Comparison of ENCODE assay signal across 9 cellular contexts in the genomic region with DNA sequence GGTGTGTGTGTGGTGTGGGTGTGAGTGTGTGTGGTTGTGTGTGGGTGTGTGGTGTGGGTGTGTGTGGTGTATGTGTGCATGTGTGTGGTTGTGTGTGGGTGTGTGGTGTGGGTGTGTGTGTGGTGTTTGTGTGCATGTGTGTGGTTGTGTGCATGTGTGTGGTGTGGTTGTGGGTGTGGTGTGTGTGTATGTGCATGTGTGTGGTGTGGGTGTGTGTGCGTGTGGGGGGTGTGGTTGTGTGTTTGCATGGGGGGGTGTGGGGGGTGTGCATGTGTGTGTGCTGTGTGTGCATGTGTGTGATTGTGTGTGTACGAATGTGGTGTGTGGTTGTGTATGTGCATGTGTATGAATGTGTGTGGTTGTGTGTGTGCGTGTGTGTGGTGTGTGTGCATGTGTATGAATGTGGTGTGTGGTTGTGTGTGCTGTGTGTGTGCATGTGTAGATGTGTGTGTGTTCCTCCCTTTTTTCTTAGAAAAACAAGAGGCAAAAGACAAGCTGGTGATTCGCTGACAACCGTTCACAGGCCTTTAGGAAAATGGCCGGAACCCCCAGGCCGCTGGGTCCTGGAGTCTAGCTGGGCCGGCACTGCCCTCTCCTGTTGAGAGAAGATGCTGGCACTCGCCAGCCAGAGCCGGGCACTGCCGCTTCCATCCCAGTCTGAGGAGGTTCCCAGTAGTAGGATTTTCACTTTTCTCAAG. TPM values are rescaled to one million over a fixed set of nuclear protein-coding genes. Genes with fewer than 3 reads are reported as not detected.
A peak's percentile ranks its signal among the peaks of the same experiment; 100 is the strongest.
DNase-seq lines count a peak whose midpoint lies in the region; ATAC-seq, FAIRE-seq and TF ChIP-seq lines count a peak whose summit lies in the region.
"Had no signal": no experiment of that assay in that cellular context is flagged by ENCODE, and none has a peak within 500 bp of the region (broad histone marks: within the 10 kb centered on the region; RNA-seq: fewer than 3 reads in every experiment).

No MANE protein-coding gene starts in this region.

- H3K36me3 Mint-ChIP-seq in type B pancreatic cell = no peaks in the 10 kb centered on the region
- H3K36me3 Mint-ChIP-seq in natural killer cell = no peaks in the 10 kb centered on the region
- H3K36me3 Mint-ChIP-seq in activated CD4-positive, alpha-beta memory T cell treated with anti-CD3 and anti-CD28 coated beads, Interleukin-2, amount 10 ng/mL, durations not matched to agents 7 days and 5 days (ENCODE audit: low read depth) = no peaks in the 10 kb centered on the region

- no peak overlapping the region for H2AFZ ChIP-seq in IMR-90 (replicated peaks; ENCODE audit: low read length, poor library complexity)

- H3K18ac ChIP-seq in IMR-90 (ENCODE audit: low read depth, low read length) = no peak overlapping the region

- no peak overlapping the region for H3K4me3 ChIP-seq in A673 (ENCODE audit: low read depth, low read length, poor library complexity, severe bottlenecking)
- no peak overlapping the region for H3K4me3 ChIP-seq in IMR-90 (ENCODE audit: insufficient read depth, low read depth, low read length)
- H3K4me3 ChIP-seq in bronchial epithelial cell (ENCODE audit: low read depth, low read length) = no peak overlapping the region

- H3K4me3 Mint-ChIP-seq in type B pancreatic cell = no peak overlapping the region
- H3K4me3 Mint-ChIP-seq in natural killer cell = no peak overlapping the region
- H3K4me3 Mint-ChIP-seq in activated CD4-positive, alpha-beta memory T cell treated with anti-CD3 and anti-CD28 coated beads, Interleukin-2, amount 10 ng/mL, durations not matched to agents 7 days and 5 days = no peak overlapping the region

- POLR2A ChIA-PET in A673 (lab: Charles Lee; ENCODE audit: low non-redundant PET) = no interaction called here
- POLR2A ChIA-PET in IMR-90 (lab: Charles Lee; ENCODE audit: unreplicated experiment) = no interaction called here
- POLR2A ChIA-PET in activated CD4-positive, alpha-beta memory T cell treated with anti-CD3 and anti-CD28 coated beads, Interleukin-2, amount 10 ng/mL, durations not matched to agents 7 days and 5 days (lab: Charles Lee) = no interaction called here

- H3K14ac ChIP-seq in IMR-90 (replicated peaks; ENCODE audit: low read depth, low read length) = no peak overlapping the region

- H3K27me3 ChIP-seq in A673 (replicated peaks; ENCODE audit: insufficient read depth, low read depth, low read length, poor library complexity) (no peaks in the 10 kb centered on the region), IMR-90 (ENCODE audit: control insufficient read depth, insufficient read depth, low read length) (no peaks in the 10 kb centered on the region; the same call in 1 of the 2 replicates), bronchial epithelial cell (ENCODE audit: control insufficient read depth, insufficient read depth, low read length) (no peaks in the 10 kb centered on the region)

- BruUV-seq in A673 (replicated peaks; lab: Mats Ljungman, UMichigan) (no TSS peak), IMR-90 (replicated peaks; lab: Mats Ljungman, UMichigan) (no TSS peak)

- H3K27ac Mint-ChIP-seq in type B pancreatic cell (no peak overlapping the region), natural killer cell (no peak overlapping the region)
- no peak overlapping the region for H3K27ac Mint-ChIP-seq in activated CD4-positive, alpha-beta memory T cell treated with anti-CD3 and anti-CD28 coated beads, Interleukin-2, amount 10 ng/mL, durations not matched to agents 7 days and 5 days

- TF ChIP-seq POLR2A in IMR-90 (IDR thresholded peaks at IDR 0.05; ENCODE audit: low read depth, low read length) = no peak

- DNase-seq in A673 (ENCODE audit: low spot score) (peak; percentile 49), IMR-90 (peak; percentile 23), bronchial epithelial cell (ENCODE audit: low read depth) (no peak), kidney tubule cell (ENCODE audit: low spot score) (peak; percentile 59), type B pancreatic cell (ENCODE audit: extremely low spot score, unreplicated experiment) (no peak), natural killer cell (no peak)
- DNase-seq in activated CD4-positive, alpha-beta memory T cell treated with anti-CD3 and anti-CD28 coated beads, Interleukin-2, amount 10 ng/mL, durations not matched to agents 7 days and 5 days = no peak
- DNase-seq in activated CD8-positive, alpha-beta memory T cell treated with anti-CD3 and anti-CD28 coated beads, Interleukin-2, amount 50 U/mL, for 48 hours = no peak

- H4K91ac ChIP-seq in IMR-90 (ENCODE audit: insufficient read depth, low read depth, low read length) = no peak overlapping the region

- no peak overlapping the region for H3K27ac ChIP-seq in A673 (ENCODE audit: low read depth, low read length, poor library complexity, severe bottlenecking)
- no peak overlapping the region for H3K27ac ChIP-seq in IMR-90 (ENCODE audit: insufficient read depth, low read length)

- no peak overlapping the region for H2AK9ac ChIP-seq in IMR-90 (replicated peaks; ENCODE audit: low read depth, low read length, poor library complexity)

- no peaks in the 10 kb centered on the region for H4K20me1 ChIP-seq in IMR-90 (ENCODE audit: insufficient read depth, low read length)

- H3K56ac ChIP-seq in IMR-90 (ENCODE audit: extremely low read depth, insufficient read depth, low read length) = no peak overlapping the region

- H2AK5ac ChIP-seq in IMR-90 (ENCODE audit: low read depth, low read length) = no peak overlapping the region

- peak; percentile 65 for TF ChIP-seq RAD21 in IMR-90 (IDR thresholded peaks at IDR 0.05; ENCODE audit: low read length)

- H2BK5ac ChIP-seq in IMR-90 (ENCODE audit: low read depth, low read length, poor library complexity, severe bottlenecking) = peak overlapping the region; percentile 82

- peak; percentile 98 for FAIRE-seq in bronchial epithelial cell (lab: Jason Lieb, UNC)
- FAIRE-seq: TTC549 had no signal

- TF ChIP-seq CTCF in A673 (conservative IDR thresholded peaks at IDR 0.05; ENCODE audit: low read depth, low read length) (peak; percentile 57), IMR-90 (conservative IDR thresholded peaks at IDR 0.05; ENCODE audit: low read depth, low read length) (peak; percentile 53), bronchial epithelial cell (IDR thresholded peaks at IDR 0.05; ENCODE audit: insufficient read depth, low read length, severe bottlenecking) (peak; percentile 47), type B pancreatic cell (conservative IDR thresholded peaks at IDR 0.05) (peak; percentile 76), natural killer cell (IDR thresholded peaks at IDR 0.05) (no peak)

- no peaks in the 10 kb centered on the region for H3K9me3 Mint-ChIP-seq in type B pancreatic cell
- H3K9me3 Mint-ChIP-seq in natural killer cell = no peaks in the 10 kb centered on the region
- H3K9me3 Mint-ChIP-seq in activated CD4-positive, alpha-beta memory T cell treated with anti-CD3 and anti-CD28 coated beads, Interleukin-2, amount 10 ng/mL, durations not matched to agents 7 days and 5 days = no peaks in the 10 kb centered on the region

- H3K4me1 Mint-ChIP-seq in type B pancreatic cell (ENCODE audit: unreplicated experiment) (peaks cover 5% of the 10 kb centered on the region), natural killer cell (no peaks in the 10 kb centered on the region)
- no peaks in the 10 kb centered on the region for H3K4me1 Mint-ChIP-seq in activated CD4-positive, alpha-beta memory T cell treated with anti-CD3 and anti-CD28 coated beads, Interleukin-2, amount 10 ng/mL, durations not matched to agents 7 days and 5 days

- H3K36me3 ChIP-seq in A673 (ENCODE audit: insufficient read depth, low read length, poor library complexity, severe bottlenecking) (no peaks in the 10 kb centered on the region), IMR-90 (ENCODE audit: control insufficient read depth, insufficient read depth, low read length) (no peaks in the 10 kb centered on the region), bronchial epithelial cell (ENCODE audit: control insufficient read depth, insufficient read depth, low read length) (no peaks in the 10 kb centered on the region)

- H3K27me3 Mint-ChIP-seq in type B pancreatic cell (peaks cover 9% of the 10 kb centered on the region), natural killer cell (ENCODE audit: low read depth in 2 of 2) (peaks cover 0 to 7% of the 10 kb centered on the region in 2 donors)
- no peaks in the 10 kb centered on the region for H3K27me3 Mint-ChIP-seq in activated CD4-positive, alpha-beta memory T cell treated with anti-CD3 and anti-CD28 coated beads, Interleukin-2, amount 10 ng/mL, durations not matched to agents 7 days and 5 days

- no peaks in the 10 kb centered on the region for H3K79me1 ChIP-seq in IMR-90 (ENCODE audit: low read depth in 1 of 2, low read length in 2 of 2)

- no peak overlapping the region for H3K4ac ChIP-seq in IMR-90 (ENCODE audit: low read depth, low read length)

- H2BK20ac ChIP-seq in IMR-90 (ENCODE audit: low read depth, low read length) = no peak overlapping the region

- H3K9me3 ChIP-seq in A673 (ENCODE audit: low read depth, low read length, poor library complexity, severe bottlenecking) = no peaks in the 10 kb centered on the region
- peaks cover 5% of the 10 kb centered on the region; the same call in 1 of the 2 replicates for H3K9me3 ChIP-seq in IMR-90 (ENCODE audit: control insufficient read depth, insufficient read depth, low read length)

- WGBS in IMR-90 (ENCODE audit: extremely low coverage in 2 of 2, insufficient read length in 1 of 2), 2 experiments = 69% methylated on average over 4 of the region's 11 CpGs; no CpG with 5 or more reads in 1 of the 2 experiments

- no peak overlapping the region for H2BK15ac ChIP-seq in IMR-90 (ENCODE audit: low read depth, low read length)

- CTCF ChIA-PET in A673 (lab: Charles Lee) (no interaction called here), IMR-90 (lab: Yijun Ruan, JAX) (no interaction called here)
- CTCF ChIA-PET in activated CD4-positive, alpha-beta memory T cell treated with anti-CD3 and anti-CD28 coated beads, Interleukin-2, amount 10 ng/mL, durations not matched to agents 7 days and 5 days (lab: Charles Lee) = no interaction called here

- no peak overlapping the region for H4K8ac ChIP-seq in IMR-90 (ENCODE audit: low read depth in 2 of 2, low read length in 2 of 2)

- intact Hi-C loops in A673 (cut with micrococcal nuclease; ENCODE audit: unreplicated experiment) = no loop called here
- intact Hi-C loops in IMR-90 (cut with micrococcal nuclease) = no loop called here
- intact Hi-C loops in natural killer cell (cut with micrococcal nuclease) = no loop called here

- no peak overlapping the region for H3K9ac ChIP-seq in IMR-90 (ENCODE audit: low read depth, low read length)

- in situ Hi-C loops in IMR-90 (cut with MboI; ENCODE audit: low sequenced_read_pairs) = no loop called here

- no peak overlapping the region for H2BK120ac ChIP-seq in IMR-90 (ENCODE audit: low read depth, low read length)

- peak; percentile 88 for ATAC-seq in IMR-90 (ENCODE audit: low read depth)
- ATAC-seq in natural killer cell = no peak

- no peak overlapping the region for H4K5ac ChIP-seq in IMR-90 (ENCODE audit: low read depth, low read length)

- dilution Hi-C loops in IMR-90 (cut with HindIII; ENCODE audit: low sequenced_read_pairs, unreplicated experiment) = no loop called here

- no peaks in the 10 kb centered on the region for H3K4me1 ChIP-seq in A673 (ENCODE audit: insufficient read depth, low read length, poor library complexity, severe bottlenecking)
- H3K4me1 ChIP-seq in IMR-90 (ENCODE audit: control insufficient read depth, insufficient read depth, low read length) = no peaks in the 10 kb centered on the region

- no peak overlapping the region for H3K23ac ChIP-seq in IMR-90 (ENCODE audit: low read depth, low read length)

- H3K9me1 ChIP-seq in IMR-90 (ENCODE audit: insufficient read depth, low read length) = no peaks in the 10 kb centered on the region

- H3K4me2 ChIP-seq in IMR-90 (ENCODE audit: low read depth, low read length) = no peak overlapping the region

RNA-seq across cellular contexts. Expression of a gene that starts 44.6 kb away (rescaled TPM):
- total RNA-seq in A673 (2021) (8.9 and 11.2 TPM in 2 replicates), IMR-90 (2012; rRNA removed) (0.18 TPM in 1 of 2 replicates, not detected in the other), bronchial epithelial cell (14.5 and 21.6 TPM in 2 replicates), type B pancreatic cell (ENCODE audit: low replicate concordance) (16.1 and 28.9 TPM in 2 replicates), natural killer cell (not detected)
- polyA plus RNA-seq in IMR-90 (2012; rRNA removed) = 0.19 and 0.39 TPM in 2 replicates
- polyA plus RNA-seq in IMR-90 (2012; cell fraction: cytosol; rRNA removed) = 0.13 TPM in 1 of 2 replicates, not detected in the other
- 0.49 and 0.60 TPM in 2 replicates for polyA plus RNA-seq in IMR-90 (2012; cell fraction: nucleus; rRNA removed; ENCODE audit: low replicate concordance)
- total RNA-seq in activated CD4-positive, alpha-beta memory T cell treated with anti-CD3 and anti-CD28 coated beads, Interleukin-2, amount 10 ng/mL, durations not matched to agents 7 days and 5 days = not detected

Comparison
In these comparisons a context has a peak if more than half of its experiments do, and no peak if none do; other contexts are left out.
1. DNase-seq: peak in A673 (single experiment), IMR-90 (single experiment) and kidney tubule cell (single experiment); none in bronchial epithelial cell (single experiment), type B pancreatic cell (single experiment), natural killer cell (single experiment), activated CD4-positive, alpha-beta memory T cell treated with anti-CD3 and anti-CD28 coated beads, Interleukin-2, amount 10 ng/mL, durations not matched to agents 7 days and 5 days (single experiment) and activated CD8-positive, alpha-beta memory T cell treated with anti-CD3 and anti-CD28 coated beads, Interleukin-2, amount 50 U/mL, for 48 hours (single experiment).